1 cellular context compared by ENCODE assay signal in genomic region chr10:77898323-77899079, GRCh38.
TF ChIP-seq lines count a peak whose summit lies in the region.

No MANE protein-coding gene starts in this region.

TF ChIP-seq in K562, 482 proteins besides CTCF, POLR2A, EP300 and RAD21 (continued from another document):
- TF ChIP-seq ZFP91 (CRISPR knock-in tag; IDR thresholded peaks at IDR 0.05): no peak
